1 cellular context compared by ENCODE assay signal in genomic region chr2:26345554-26346453, GRCh38.
A peak's percentile ranks its signal among the peaks of the same experiment; 100 is the strongest.
TF ChIP-seq lines count a peak whose summit lies in the region.

SELENOI (plus strand) TSS chr2:26346143; CDS start chr2:26346233, 90 bp downstream.

TF ChIP-seq in HepG2, 621 proteins besides CTCF, POLR2A, EP300 and RAD21 (continued from another document and continues in another):
- TF ChIP-seq, protein P1, sequence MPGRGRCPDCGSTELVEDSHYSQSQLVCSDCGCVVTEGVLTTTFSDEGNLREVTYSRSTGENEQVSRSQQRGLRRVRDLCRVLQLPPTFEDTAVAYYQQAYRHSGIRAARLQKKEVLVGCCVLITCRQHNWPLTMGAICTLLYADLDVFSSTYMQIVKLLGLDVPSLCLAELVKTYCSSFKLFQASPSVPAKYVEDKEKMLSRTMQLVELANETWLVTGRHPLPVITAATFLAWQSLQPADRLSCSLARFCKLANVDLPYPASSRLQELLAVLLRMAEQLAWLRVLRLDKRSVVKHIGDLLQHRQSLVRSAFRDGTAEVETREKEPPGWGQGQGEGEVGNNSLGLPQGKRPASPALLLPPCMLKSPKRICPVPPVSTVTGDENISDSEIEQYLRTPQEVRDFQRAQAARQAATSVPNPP (CRISPR knock-in tag; IDR thresholded peaks at IDR 0.05) = peak; percentile 29
- TF ChIP-seq ZNF20 (CRISPR knock-in tag; IDR thresholded peaks at IDR 0.05) (peak; percentile 87; the same call in 1 of the 2 replicates), PRPF4 (IDR thresholded peaks at IDR 0.05; ENCODE audit: low read depth, low read length, poor library complexity, severe bottlenecking) (no peak), ZNF333 (CRISPR knock-in tag; IDR thresholded peaks at IDR 0.05; ENCODE audit: borderline replicate concordance) (peak; percentile 71; the same call in 1 of the 2 replicates), ZNF383 (CRISPR knock-in tag; IDR thresholded peaks at IDR 0.05; ENCODE audit: borderline replicate concordance) (no peak), TCF12 (IDR thresholded peaks at IDR 0.05) (no peak), TCF12 (CRISPR knock-in tag; IDR thresholded peaks at IDR 0.05) (peak; percentile 77; the same call in 1 of the 2 replicates), PCBP1 (IDR thresholded peaks at IDR 0.05; ENCODE audit: borderline replicate concordance, low read depth, low read length) (no peak), ARID5B (CRISPR knock-in tag; IDR thresholded peaks at IDR 0.05) (no peak; the same call in none of the 2 replicates), MYNN (CRISPR knock-in tag; IDR thresholded peaks at IDR 0.05; ENCODE audit: low read depth) (no peak), ARNTL (CRISPR knock-in tag; IDR thresholded peaks at IDR 0.05) (peak; percentile 69), REPIN1 (CRISPR knock-in tag; IDR thresholded peaks at IDR 0.05; ENCODE audit: borderline replicate concordance, low read depth) (peak; percentile 78), SIN3A (IDR thresholded peaks at IDR 0.05; ENCODE audit: borderline replicate concordance, low read depth, low read length) (peak; percentile 94; the same call in 1 of the 2 replicates), RFX1 (IDR thresholded peaks at IDR 0.05) (no peak), KLF6 (CRISPR knock-in tag; IDR thresholded peaks at IDR 0.05) (peak; percentile 79), HNF4A (CRISPR knock-in tag; IDR thresholded peaks at IDR 0.05) (peak; percentile 53), HCFC1 (IDR thresholded peaks at IDR 0.05; ENCODE audit: low read depth, low read length) (peak; percentile 36; the same call in 1 of the 2 replicates), REL (CRISPR knock-in tag; conservative IDR thresholded peaks at IDR 0.05) (peak; percentile 77; the same call in 1 of the 2 replicates), ATRX (CRISPR knock-in tag; IDR thresholded peaks at IDR 0.05; ENCODE audit: borderline replicate concordance) (no peak), HNF1A (IDR thresholded peaks at IDR 0.05; ENCODE audit: low read depth) (peak; percentile 12; the same call in 1 of the 2 replicates), HNF1A (CRISPR knock-in tag; IDR thresholded peaks at IDR 0.05; ENCODE audit: borderline replicate concordance) (peak; percentile 57; the same call in 1 of the 2 replicates), DPF2 (CRISPR knock-in tag; IDR thresholded peaks at IDR 0.05; ENCODE audit: borderline replicate concordance, low read depth) (no peak), MTF2 (CRISPR knock-in tag; IDR thresholded peaks at IDR 0.05; ENCODE audit: borderline replicate concordance) (no peak), ZNF3 (CRISPR knock-in tag; IDR thresholded peaks at IDR 0.05) (peak; percentile 54; the same call in 1 of the 2 replicates), MLXIP (CRISPR knock-in tag; IDR thresholded peaks at IDR 0.05; ENCODE audit: borderline replicate concordance) (no peak), REXO4 (CRISPR knock-in tag; IDR thresholded peaks at IDR 0.05; ENCODE audit: borderline replicate concordance) (no peak), CREB1 (IDR thresholded peaks at IDR 0.05) (peak; percentile 91), CREB1 (CRISPR knock-in tag; IDR thresholded peaks at IDR 0.05) (peak; percentile 96), ZFP82 (CRISPR knock-in tag; IDR thresholded peaks at IDR 0.05; ENCODE audit: borderline replicate concordance) (peak; percentile 93; the same call in 1 of the 2 replicates), ZBTB49 (CRISPR knock-in tag; IDR thresholded peaks at IDR 0.05; ENCODE audit: borderline replicate concordance) (no peak)
- TF ChIP-seq, protein P2, sequence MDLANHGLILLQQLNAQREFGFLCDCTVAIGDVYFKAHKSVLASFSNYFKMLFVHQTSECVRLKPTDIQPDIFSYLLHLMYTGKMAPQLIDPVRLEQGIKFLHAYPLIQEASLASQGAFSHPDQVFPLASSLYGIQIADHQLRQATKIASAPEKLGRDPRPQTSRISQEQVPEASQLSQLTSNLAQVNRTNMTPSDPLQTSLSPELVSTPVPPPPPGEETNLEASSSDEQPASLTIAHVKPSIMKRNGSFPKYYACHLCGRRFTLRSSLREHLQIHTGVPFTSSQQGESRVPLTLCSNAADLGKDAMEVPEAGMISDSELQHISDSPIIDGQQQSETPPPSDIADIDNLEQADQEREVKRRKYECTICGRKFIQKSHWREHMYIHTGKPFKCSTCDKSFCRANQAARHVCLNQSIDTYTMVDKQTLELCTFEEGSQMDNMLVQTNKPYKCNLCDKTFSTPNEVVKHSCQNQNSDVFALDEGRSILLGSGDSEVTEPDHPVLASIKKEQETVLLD (CRISPR knock-in tag; IDR thresholded peaks at IDR 0.05; ENCODE audit: low read depth) = no peak
- TF ChIP-seq, protein P3, sequence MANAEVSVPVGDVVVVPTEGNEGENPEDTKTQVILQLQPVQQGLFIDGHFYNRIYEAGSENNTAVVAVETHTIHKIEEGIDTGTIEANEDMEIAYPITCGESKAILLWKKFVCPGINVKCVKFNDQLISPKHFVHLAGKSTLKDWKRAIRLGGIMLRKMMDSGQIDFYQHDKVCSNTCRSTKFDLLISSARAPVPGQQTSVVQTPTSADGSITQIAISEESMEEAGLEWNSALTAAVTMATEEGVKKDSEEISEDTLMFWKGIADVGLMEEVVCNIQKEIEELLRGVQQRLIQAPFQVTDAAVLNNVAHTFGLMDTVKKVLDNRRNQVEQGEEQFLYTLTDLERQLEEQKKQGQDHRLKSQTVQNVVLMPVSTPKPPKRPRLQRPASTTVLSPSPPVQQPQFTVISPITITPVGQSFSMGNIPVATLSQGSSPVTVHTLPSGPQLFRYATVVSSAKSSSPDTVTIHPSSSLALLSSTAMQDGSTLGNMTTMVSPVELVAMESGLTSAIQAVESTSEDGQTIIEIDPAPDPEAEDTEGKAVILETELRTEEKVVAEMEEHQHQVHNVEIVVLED (CRISPR knock-in tag; IDR thresholded peaks at IDR 0.05; ENCODE audit: borderline replicate concordance) = peak; percentile 90
- TF ChIP-seq, protein P4, sequence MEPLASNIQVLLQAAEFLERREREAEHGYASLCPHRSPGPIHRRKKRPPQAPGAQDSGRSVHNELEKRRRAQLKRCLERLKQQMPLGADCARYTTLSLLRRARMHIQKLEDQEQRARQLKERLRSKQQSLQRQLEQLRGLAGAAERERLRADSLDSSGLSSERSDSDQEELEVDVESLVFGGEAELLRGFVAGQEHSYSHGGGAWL (CRISPR knock-in tag; IDR thresholded peaks at IDR 0.05) = peak; percentile 10; the same call in 1 of the 2 replicates
- TF ChIP-seq, protein P5, sequence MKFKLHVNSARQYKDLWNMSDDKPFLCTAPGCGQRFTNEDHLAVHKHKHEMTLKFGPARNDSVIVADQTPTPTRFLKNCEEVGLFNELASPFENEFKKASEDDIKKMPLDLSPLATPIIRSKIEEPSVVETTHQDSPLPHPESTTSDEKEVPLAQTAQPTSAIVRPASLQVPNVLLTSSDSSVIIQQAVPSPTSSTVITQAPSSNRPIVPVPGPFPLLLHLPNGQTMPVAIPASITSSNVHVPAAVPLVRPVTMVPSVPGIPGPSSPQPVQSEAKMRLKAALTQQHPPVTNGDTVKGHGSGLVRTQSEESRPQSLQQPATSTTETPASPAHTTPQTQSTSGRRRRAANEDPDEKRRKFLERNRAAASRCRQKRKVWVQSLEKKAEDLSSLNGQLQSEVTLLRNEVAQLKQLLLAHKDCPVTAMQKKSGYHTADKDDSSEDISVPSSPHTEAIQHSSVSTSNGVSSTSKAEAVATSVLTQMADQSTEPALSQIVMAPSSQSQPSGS (CRISPR knock-in tag; IDR thresholded peaks at IDR 0.05) = peak; percentile 97
- TF ChIP-seq, protein P6, sequence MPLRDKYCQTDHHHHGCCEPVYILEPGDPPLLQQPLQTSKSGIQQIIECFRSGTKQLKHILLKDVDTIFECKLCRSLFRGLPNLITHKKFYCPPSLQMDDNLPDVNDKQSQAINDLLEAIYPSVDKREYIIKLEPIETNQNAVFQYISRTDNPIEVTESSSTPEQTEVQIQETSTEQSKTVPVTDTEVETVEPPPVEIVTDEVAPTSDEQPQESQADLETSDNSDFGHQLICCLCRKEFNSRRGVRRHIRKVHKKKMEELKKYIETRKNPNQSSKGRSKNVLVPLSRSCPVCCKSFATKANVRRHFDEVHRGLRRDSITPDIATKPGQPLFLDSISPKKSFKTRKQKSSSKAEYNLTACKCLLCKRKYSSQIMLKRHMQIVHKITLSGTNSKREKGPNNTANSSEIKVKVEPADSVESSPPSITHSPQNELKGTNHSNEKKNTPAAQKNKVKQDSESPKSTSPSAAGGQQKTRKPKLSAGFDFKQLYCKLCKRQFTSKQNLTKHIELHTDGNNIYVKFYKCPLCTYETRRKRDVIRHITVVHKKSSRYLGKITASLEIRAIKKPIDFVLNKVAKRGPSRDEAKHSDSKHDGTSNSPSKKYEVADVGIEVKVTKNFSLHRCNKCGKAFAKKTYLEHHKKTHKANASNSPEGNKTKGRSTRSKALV (CRISPR knock-in tag; IDR thresholded peaks at IDR 0.05) = peak; percentile 75; the same call in 1 of the 2 replicates
